32 cellular contexts compared by ENCODE assay signal in genomic region chr7:12534046-12534445, GRCh38. TPM values are rescaled to one million over a fixed set of nuclear protein-coding genes. Genes with fewer than 3 reads are reported as not detected.
"Had no signal": no experiment of that assay in that cellular context is flagged by ENCODE, and none has a peak within 500 bp of the region (broad histone marks: within the 10 kb centered on the region; RNA-seq: fewer than 3 reads in every experiment).

No MANE protein-coding gene starts in this region.

- H3K4me1 ChIP-seq: ascending aorta had no signal

- DNase-seq: activated B cell treated with CpG ODN at 0.5 μM for 24 hours; activated CD4-positive, alpha-beta memory T cell treated with anti-CD3 and anti-CD28 coated beads for 36 hours; activated CD4-positive, alpha-beta T cell treated with anti-CD3 and anti-CD28 coated beads for 4 hours; activated CD4-positive, alpha-beta T cell treated with anti-CD3 and anti-CD28 coated beads, Interleukin-2, amount 10 ng/mL, durations not matched to agents 24 days and 14 days; activated CD4-positive, alpha-beta T cell treated with anti-CD3 and anti-CD28 coated beads, Interleukin-2, amount 50 U/mL, for 1 hour; activated CD4-positive, alpha-beta T cell treated with anti-CD3 and anti-CD28 coated beads, Interleukin-2, amount 50 U/mL, for 4 hours; activated CD4-positive, CD25-positive, alpha-beta regulatory T cell treated with anti-CD3 and anti-CD28 coated beads, Interleukin-2, amount 50 U/mL, for 72 hours; activated CD8-positive, alpha-beta memory T cell treated with anti-CD3 and anti-CD28 coated beads, Interleukin-2, amount 50 U/mL, for 4 hours; activated CD8-positive, alpha-beta T cell treated with anti-CD3 and anti-CD28 coated beads for 36 hours; activated effector memory CD4-positive, alpha-beta T cell treated with anti-CD3 and anti-CD28 coated beads, Interleukin-2, amount 50 U/mL, for 16 hours; activated gamma-delta T cell treated with Interleukin-2 at 50 U/mL for 16 hours; activated naive CD4-positive, alpha-beta T cell; activated naive CD4-positive, alpha-beta T cell treated with anti-CD3 and anti-CD28 coated beads for 36 hours; activated naive CD8-positive, alpha-beta T cell treated with anti-CD3 and anti-CD28 coated beads, Interleukin-2, amount 10 ng/mL, durations not matched to agents 7 days and 5 days; activated naive CD8-positive, alpha-beta T cell treated with anti-CD3 and anti-CD28 coated beads, Interleukin-2, amount 50 U/mL, for 24 hours; activated T-cell treated with anti-CD3 and anti-CD28 coated beads for 4 hours; activated T-cell treated with anti-CD3 and anti-CD28 coated beads, Interleukin-2, amount 50 U/mL, for 1 hour; activated T-cell treated with anti-CD3 and anti-CD28 coated beads, Interleukin-2, amount 50 U/mL, for 4 hours; activated T-cell treated with anti-CD3 and anti-CD28 coated beads, Interleukin-2, amount 50 U/mL, for 72 hours; amygdala; anterior cingulate cortex; caudate nucleus; cerebellar nuclear complex; T-helper 2 cell; T-helper 9 cell had no signal

- H3K27ac ChIP-seq: ascending aorta, cardiac muscle cell, VCaP had no signal

- H3K36me3 ChIP-seq: ascending aorta, cardiac muscle cell had no signal

- FAIRE-seq: bronchial epithelial cell, TTC549 had no signal

- ATAC-seq: activated CD8-positive, alpha-beta T cell treated with anti-CD3 and anti-CD28 coated beads for 36 hours; activated naive CD8-positive, alpha-beta T cell treated with anti-CD3 and anti-CD28 coated beads, Interleukin-2, amount 50 U/mL, for 24 hours; activated T-cell treated with anti-CD3 and anti-CD28 coated beads, Interleukin-2, amount 50 U/mL, for 4 hours; activated T-cell treated with anti-CD3 and anti-CD28 coated beads, Interleukin-2, amount 50 U/mL, for 72 hours; activated T-helper 17 cell treated with anti-CD3 and anti-CD28 coated beads, Interleukin-2, amount 50 U/mL, for 72 hours had no signal

- H3K27me3 ChIP-seq: ascending aorta, cardiac muscle cell had no signal

- H3K4me3 ChIP-seq: ascending aorta, cardiac muscle cell had no signal

- H3K9me3 ChIP-seq: ascending aorta had no signal

RNA-seq across cellular contexts. Expression of gene SCIN, which starts 36.5 kb away (rescaled TPM):
- total RNA-seq: activated B cell treated with CpG ODN at 0.5 μM for 24 hours; activated CD4-positive, alpha-beta T cell treated with anti-CD3 and anti-CD28 coated beads, Interleukin-2, amount 10 ng/mL, durations not matched to agents 24 days and 14 days; activated CD8-positive, alpha-beta T cell treated with anti-CD3 and anti-CD28 coated beads for 36 hours; activated T-helper 1 cell treated with anti-CD3 and anti-CD28 coated beads, Interleukin-12 subunit alpha, Interleukin-12 subunit beta, Interleukin-2, Interleukin-4 antibody, amounts not matched to agents 30 ng/mL and 10 ng/mL and 1 ng/mL, durations not matched to agents 14 hours and 24 hours and 36 hours; ascending aorta had no signal
